10 cellular contexts compared by ENCODE assay signal in genomic region chr11:119338946-119339580, GRCh38. TPM values are rescaled to one million over a fixed set of nuclear protein-coding genes. Genes with fewer than 3 reads are reported as not detected.
DNase-seq lines count a peak whose midpoint lies in the region; ATAC-seq and TF ChIP-seq lines count a peak whose summit lies in the region.
"Had no signal": no experiment of that assay in that cellular context is flagged by ENCODE, and none has a peak within 500 bp of the region (broad histone marks: within the 10 kb centered on the region; RNA-seq: fewer than 3 reads in every experiment).

No MANE protein-coding gene starts in this region.

- intact Hi-C loops in upper lobe of right lung (cut with DNase I), result no loop called here

- peak overlapping the region; percentile 67 for H3K4me3 Mint-ChIP-seq in activated naive CD8-positive, alpha-beta T cell
- H3K4me3 Mint-ChIP-seq in activated naive CD8-positive, alpha-beta T cell treated with anti-CD3 and anti-CD28 coated beads, Interleukin-2, amount 50 U/mL, for 24 hours, result no peak overlapping the region
- H3K4me3 Mint-ChIP-seq in effector memory CD8-positive, alpha-beta T cell, result peak overlapping the region; percentile 62 to 72

- no peaks in the 10 kb centered on the region for H3K9me3 ChIP-seq in mucosa of stomach (ENCODE audit: control insufficient read depth, low read length)
- no peaks in the 10 kb centered on the region for H3K9me3 ChIP-seq in upper lobe of right lung

- H3K4me3 ChIP-seq in mucosa of stomach (ENCODE audit: low read length) (no peak overlapping the region), upper lobe of right lung (peak overlapping the region; percentile 54)

- no peak for DNase-seq in activated naive CD8-positive, alpha-beta T cell treated with anti-CD3 and anti-CD28 coated beads, Interleukin-2, amount 50 U/mL, for 24 hours
- no peak for DNase-seq in effector memory CD8-positive, alpha-beta T cell
- DNase-seq in upper lobe of right lung (peak; percentile 51), midbrain (lab: John Stamatoyannopoulos, UW) (no peak), hippocampal formation (lab: John Stamatoyannopoulos, UW) (no peak)
- DNase-seq in activated naive CD4-positive, alpha-beta T cell treated with anti-CD3 and anti-CD28 coated beads, Interleukin-2, amount 50 U/mL, for 72 hours (ENCODE audit: low spot score in 2 of 2), result no peak

- no peaks in the 10 kb centered on the region for H3K36me3 ChIP-seq in mucosa of stomach (ENCODE audit: control insufficient read depth, insufficient read depth, low read length)
- peaks cover 8% of the 10 kb centered on the region for H3K36me3 ChIP-seq in upper lobe of right lung

- H3K27me3 Mint-ChIP-seq in activated naive CD8-positive, alpha-beta T cell, result peaks cover 14% of the 10 kb centered on the region
- peaks cover 31% of the 10 kb centered on the region for H3K27me3 Mint-ChIP-seq in activated naive CD8-positive, alpha-beta T cell treated with anti-CD3 and anti-CD28 coated beads, Interleukin-2, amount 50 U/mL, for 24 hours
- peaks cover 36 to 53% of the 10 kb centered on the region in 2 donors for H3K27me3 Mint-ChIP-seq in effector memory CD8-positive, alpha-beta T cell

- no peak overlapping the region for H3K27ac Mint-ChIP-seq in activated naive CD8-positive, alpha-beta T cell
- no peak overlapping the region for H3K27ac Mint-ChIP-seq in activated naive CD8-positive, alpha-beta T cell treated with anti-CD3 and anti-CD28 coated beads, Interleukin-2, amount 50 U/mL, for 24 hours
- no peak overlapping the region for H3K27ac Mint-ChIP-seq in effector memory CD8-positive, alpha-beta T cell
- no peak overlapping the region for H3K27ac Mint-ChIP-seq in activated naive CD4-positive, alpha-beta T cell treated with anti-CD3 and anti-CD28 coated beads, Interleukin-2, amount 50 U/mL, for 72 hours

- peaks cover 34% of the 10 kb centered on the region for H3K4me1 Mint-ChIP-seq in activated naive CD8-positive, alpha-beta T cell (ENCODE audit: low read depth)
- H3K4me1 Mint-ChIP-seq in activated naive CD8-positive, alpha-beta T cell treated with anti-CD3 and anti-CD28 coated beads, Interleukin-2, amount 50 U/mL, for 24 hours, result peaks cover 28% of the 10 kb centered on the region
- H3K4me1 Mint-ChIP-seq in effector memory CD8-positive, alpha-beta T cell (ENCODE audit: low read depth in 2 of 2), result peaks cover 29 to 41% of the 10 kb centered on the region in 2 donors

- no peak for TF ChIP-seq CTCF in upper lobe of right lung (IDR thresholded peaks at IDR 0.05)

- ATAC-seq in activated naive CD8-positive, alpha-beta T cell treated with anti-CD3 and anti-CD28 coated beads, Interleukin-2, amount 50 U/mL, for 24 hours, result no peak
- ATAC-seq in effector memory CD8-positive, alpha-beta T cell (replicated peaks), result no peak
- no peak for ATAC-seq in upper lobe of right lung
- no peak for ATAC-seq in activated naive CD4-positive, alpha-beta T cell treated with anti-CD3 and anti-CD28 coated beads, Interleukin-2, amount 50 U/mL, for 72 hours

- peak overlapping the region; percentile 85 for H3K27ac ChIP-seq in upper lobe of right lung

- peak overlapping the region; percentile 20 for H3K9ac ChIP-seq in mucosa of stomach (ENCODE audit: low read length)

- H3K27me3 ChIP-seq in mucosa of stomach (ENCODE audit: control insufficient read depth, insufficient read depth, low read length), result peaks cover 46% of the 10 kb centered on the region
- H3K27me3 ChIP-seq in upper lobe of right lung, result peaks cover 18% of the 10 kb centered on the region

- H3K4me1 ChIP-seq in mucosa of stomach (ENCODE audit: control insufficient read depth, insufficient read depth, low read length) (peaks cover 47% of the 10 kb centered on the region), upper lobe of right lung (peaks cover 33% of the 10 kb centered on the region)

- H3K36me3 Mint-ChIP-seq in activated naive CD8-positive, alpha-beta T cell, result no peaks in the 10 kb centered on the region
- peaks cover 7% of the 10 kb centered on the region for H3K36me3 Mint-ChIP-seq in activated naive CD8-positive, alpha-beta T cell treated with anti-CD3 and anti-CD28 coated beads, Interleukin-2, amount 50 U/mL, for 24 hours (ENCODE audit: low read depth)
- peaks cover 15% of the 10 kb centered on the region for H3K36me3 Mint-ChIP-seq in effector memory CD8-positive, alpha-beta T cell (ENCODE audit: insufficient read depth)
- H3K36me3 Mint-ChIP-seq in activated naive CD4-positive, alpha-beta T cell treated with anti-CD3 and anti-CD28 coated beads, Interleukin-2, amount 50 U/mL, for 72 hours, result peaks cover 8 to 18% of the 10 kb centered on the region in 2 donors

- H3K9me3 Mint-ChIP-seq in activated naive CD8-positive, alpha-beta T cell (ENCODE audit: low read depth), result no peaks in the 10 kb centered on the region
- no peaks in the 10 kb centered on the region for H3K9me3 Mint-ChIP-seq in activated naive CD8-positive, alpha-beta T cell treated with anti-CD3 and anti-CD28 coated beads, Interleukin-2, amount 50 U/mL, for 24 hours
- H3K9me3 Mint-ChIP-seq in effector memory CD8-positive, alpha-beta T cell, result no peaks in the 10 kb centered on the region
- no peaks in the 10 kb centered on the region for H3K9me3 Mint-ChIP-seq in activated naive CD4-positive, alpha-beta T cell treated with anti-CD3 and anti-CD28 coated beads, Interleukin-2, amount 50 U/mL, for 72 hours

RNA-seq across cellular contexts. Expression of gene C1QTNF5, which starts 1.6 kb away (rescaled TPM):
- 47.6 TPM for total RNA-seq in upper lobe of right lung
- not detected for total RNA-seq in activated naive CD4-positive, alpha-beta T cell treated with anti-CD3 and anti-CD28 coated beads, Interleukin-2, amount 50 U/mL, for 72 hours

RNA-seq across cellular contexts. Expression of gene RNF26, which starts 4.7 kb away (rescaled TPM):
- total RNA-seq in upper lobe of right lung, result 23.2 TPM
- 10 to 100 TPM; 37.6 to 38.8 TPM for total RNA-seq in activated naive CD4-positive, alpha-beta T cell treated with anti-CD3 and anti-CD28 coated beads, Interleukin-2, amount 50 U/mL, for 72 hours

RNA-seq across cellular contexts. Expression of gene MFRP, which starts 7.4 kb away (rescaled TPM):
- not detected for total RNA-seq in upper lobe of right lung
- total RNA-seq in activated naive CD4-positive, alpha-beta T cell treated with anti-CD3 and anti-CD28 coated beads, Interleukin-2, amount 50 U/mL, for 72 hours, result not detected
- total RNA-seq: kidney epithelial cell, RPMI7951 had no signal

RNA-seq across cellular contexts. Expression of gene MCAM, which starts 22.1 kb away (rescaled TPM):
- 134 TPM for total RNA-seq in upper lobe of right lung
- 10 to 100 TPM in 1 of 2 donors, 1 to 10 TPM in 1; 3.5 to 15.7 TPM for total RNA-seq in activated naive CD4-positive, alpha-beta T cell treated with anti-CD3 and anti-CD28 coated beads, Interleukin-2, amount 50 U/mL, for 72 hours

RNA-seq across cellular contexts. Expression of gene USP2, which starts 42.4 kb away (rescaled TPM):
- 3.0 TPM for total RNA-seq in upper lobe of right lung
- 1 to 10 TPM in 1 of 2 donors, under 1 TPM in 1; 0.66 to 1.3 TPM for total RNA-seq in activated naive CD4-positive, alpha-beta T cell treated with anti-CD3 and anti-CD28 coated beads, Interleukin-2, amount 50 U/mL, for 72 hours

Comparison
In these comparisons a context has a peak if more than half of its experiments do, and no peak if none do; other contexts are left out.
1. RNA of gene C1QTNF5, which starts 1.6 kb away (total RNA-seq): 47.6 TPM in upper lobe of right lung (single experiment); not detected in activated naive CD4-positive, alpha-beta T cell treated with anti-CD3 and anti-CD28 coated beads, Interleukin-2, amount 50 U/mL, for 72 hours; every median in the first group is over 10 times any median in the second.